In genomic region chr10:60351191-60351853, GRCh38 we compare ENCODE assay signal across 2 cellular contexts.
TF ChIP-seq lines count a peak whose summit lies in the region.

No MANE protein-coding gene starts in this region.

TF ChIP-seq in SK-N-SH, 30 proteins besides CTCF, POLR2A, EP300 and RAD21:
- no peak for TF ChIP-seq REST (IDR thresholded peaks at IDR 0.05; ENCODE audit: low read depth, low read length)
- TF ChIP-seq, protein P1, sequence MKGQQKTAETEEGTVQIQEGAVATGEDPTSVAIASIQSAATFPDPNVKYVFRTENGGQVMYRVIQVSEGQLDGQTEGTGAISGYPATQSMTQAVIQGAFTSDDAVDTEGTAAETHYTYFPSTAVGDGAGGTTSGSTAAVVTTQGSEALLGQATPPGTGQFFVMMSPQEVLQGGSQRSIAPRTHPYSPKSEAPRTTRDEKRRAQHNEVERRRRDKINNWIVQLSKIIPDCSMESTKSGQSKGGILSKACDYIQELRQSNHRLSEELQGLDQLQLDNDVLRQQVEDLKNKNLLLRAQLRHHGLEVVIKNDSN (IDR thresholded peaks at IDR 0.05; ENCODE audit: borderline replicate concordance, low read depth), result no peak
- TF ChIP-seq, protein P2, sequence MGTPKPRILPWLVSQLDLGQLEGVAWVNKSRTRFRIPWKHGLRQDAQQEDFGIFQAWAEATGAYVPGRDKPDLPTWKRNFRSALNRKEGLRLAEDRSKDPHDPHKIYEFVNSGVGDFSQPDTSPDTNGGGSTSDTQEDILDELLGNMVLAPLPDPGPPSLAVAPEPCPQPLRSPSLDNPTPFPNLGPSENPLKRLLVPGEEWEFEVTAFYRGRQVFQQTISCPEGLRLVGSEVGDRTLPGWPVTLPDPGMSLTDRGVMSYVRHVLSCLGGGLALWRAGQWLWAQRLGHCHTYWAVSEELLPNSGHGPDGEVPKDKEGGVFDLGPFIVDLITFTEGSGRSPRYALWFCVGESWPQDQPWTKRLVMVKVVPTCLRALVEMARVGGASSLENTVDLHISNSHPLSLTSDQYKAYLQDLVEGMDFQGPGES (IDR thresholded peaks at IDR 0.05; ENCODE audit: low read depth, low read length), result no peak
- no peak for TF ChIP-seq POLR2AphosphoS5 (IDR thresholded peaks at IDR 0.05; ENCODE audit: low read depth, low read length)
- no peak for TF ChIP-seq SIN3A (IDR thresholded peaks at IDR 0.05; ENCODE audit: borderline replicate concordance, low read depth, low read length)
- no peak for TF ChIP-seq RXRA (IDR thresholded peaks at IDR 0.05; ENCODE audit: borderline replicate concordance, low read depth)
- no peak for TF ChIP-seq FOSL2 (IDR thresholded peaks at IDR 0.05; ENCODE audit: borderline replicate concordance, low read depth)
- TF ChIP-seq NRF1 (IDR thresholded peaks at IDR 0.05; ENCODE audit: low read depth, low read length), result no peak
- TF ChIP-seq MXI1 (IDR thresholded peaks at IDR 0.05; ENCODE audit: low read depth, low read length), result no peak
- no peak for TF ChIP-seq RFX5 (IDR thresholded peaks at IDR 0.05; ENCODE audit: low read length)
- TF ChIP-seq, protein P3, sequence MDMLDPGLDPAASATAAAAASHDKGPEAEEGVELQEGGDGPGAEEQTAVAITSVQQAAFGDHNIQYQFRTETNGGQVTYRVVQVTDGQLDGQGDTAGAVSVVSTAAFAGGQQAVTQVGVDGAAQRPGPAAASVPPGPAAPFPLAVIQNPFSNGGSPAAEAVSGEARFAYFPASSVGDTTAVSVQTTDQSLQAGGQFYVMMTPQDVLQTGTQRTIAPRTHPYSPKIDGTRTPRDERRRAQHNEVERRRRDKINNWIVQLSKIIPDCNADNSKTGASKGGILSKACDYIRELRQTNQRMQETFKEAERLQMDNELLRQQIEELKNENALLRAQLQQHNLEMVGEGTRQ (IDR thresholded peaks at IDR 0.05; ENCODE audit: borderline replicate concordance, low read depth, low read length), result no peak
- no peak for TF ChIP-seq TCF12 (IDR thresholded peaks at IDR 0.05)
- no peak for TF ChIP-seq EZH2phosphoT487 (IDR thresholded peaks at IDR 0.05; ENCODE audit: borderline replicate concordance, low read depth)

TF ChIP-seq in GM23338, 12 proteins besides CTCF, POLR2A, EP300 and RAD21 (continued from another document):
- TF ChIP-seq, protein P4, sequence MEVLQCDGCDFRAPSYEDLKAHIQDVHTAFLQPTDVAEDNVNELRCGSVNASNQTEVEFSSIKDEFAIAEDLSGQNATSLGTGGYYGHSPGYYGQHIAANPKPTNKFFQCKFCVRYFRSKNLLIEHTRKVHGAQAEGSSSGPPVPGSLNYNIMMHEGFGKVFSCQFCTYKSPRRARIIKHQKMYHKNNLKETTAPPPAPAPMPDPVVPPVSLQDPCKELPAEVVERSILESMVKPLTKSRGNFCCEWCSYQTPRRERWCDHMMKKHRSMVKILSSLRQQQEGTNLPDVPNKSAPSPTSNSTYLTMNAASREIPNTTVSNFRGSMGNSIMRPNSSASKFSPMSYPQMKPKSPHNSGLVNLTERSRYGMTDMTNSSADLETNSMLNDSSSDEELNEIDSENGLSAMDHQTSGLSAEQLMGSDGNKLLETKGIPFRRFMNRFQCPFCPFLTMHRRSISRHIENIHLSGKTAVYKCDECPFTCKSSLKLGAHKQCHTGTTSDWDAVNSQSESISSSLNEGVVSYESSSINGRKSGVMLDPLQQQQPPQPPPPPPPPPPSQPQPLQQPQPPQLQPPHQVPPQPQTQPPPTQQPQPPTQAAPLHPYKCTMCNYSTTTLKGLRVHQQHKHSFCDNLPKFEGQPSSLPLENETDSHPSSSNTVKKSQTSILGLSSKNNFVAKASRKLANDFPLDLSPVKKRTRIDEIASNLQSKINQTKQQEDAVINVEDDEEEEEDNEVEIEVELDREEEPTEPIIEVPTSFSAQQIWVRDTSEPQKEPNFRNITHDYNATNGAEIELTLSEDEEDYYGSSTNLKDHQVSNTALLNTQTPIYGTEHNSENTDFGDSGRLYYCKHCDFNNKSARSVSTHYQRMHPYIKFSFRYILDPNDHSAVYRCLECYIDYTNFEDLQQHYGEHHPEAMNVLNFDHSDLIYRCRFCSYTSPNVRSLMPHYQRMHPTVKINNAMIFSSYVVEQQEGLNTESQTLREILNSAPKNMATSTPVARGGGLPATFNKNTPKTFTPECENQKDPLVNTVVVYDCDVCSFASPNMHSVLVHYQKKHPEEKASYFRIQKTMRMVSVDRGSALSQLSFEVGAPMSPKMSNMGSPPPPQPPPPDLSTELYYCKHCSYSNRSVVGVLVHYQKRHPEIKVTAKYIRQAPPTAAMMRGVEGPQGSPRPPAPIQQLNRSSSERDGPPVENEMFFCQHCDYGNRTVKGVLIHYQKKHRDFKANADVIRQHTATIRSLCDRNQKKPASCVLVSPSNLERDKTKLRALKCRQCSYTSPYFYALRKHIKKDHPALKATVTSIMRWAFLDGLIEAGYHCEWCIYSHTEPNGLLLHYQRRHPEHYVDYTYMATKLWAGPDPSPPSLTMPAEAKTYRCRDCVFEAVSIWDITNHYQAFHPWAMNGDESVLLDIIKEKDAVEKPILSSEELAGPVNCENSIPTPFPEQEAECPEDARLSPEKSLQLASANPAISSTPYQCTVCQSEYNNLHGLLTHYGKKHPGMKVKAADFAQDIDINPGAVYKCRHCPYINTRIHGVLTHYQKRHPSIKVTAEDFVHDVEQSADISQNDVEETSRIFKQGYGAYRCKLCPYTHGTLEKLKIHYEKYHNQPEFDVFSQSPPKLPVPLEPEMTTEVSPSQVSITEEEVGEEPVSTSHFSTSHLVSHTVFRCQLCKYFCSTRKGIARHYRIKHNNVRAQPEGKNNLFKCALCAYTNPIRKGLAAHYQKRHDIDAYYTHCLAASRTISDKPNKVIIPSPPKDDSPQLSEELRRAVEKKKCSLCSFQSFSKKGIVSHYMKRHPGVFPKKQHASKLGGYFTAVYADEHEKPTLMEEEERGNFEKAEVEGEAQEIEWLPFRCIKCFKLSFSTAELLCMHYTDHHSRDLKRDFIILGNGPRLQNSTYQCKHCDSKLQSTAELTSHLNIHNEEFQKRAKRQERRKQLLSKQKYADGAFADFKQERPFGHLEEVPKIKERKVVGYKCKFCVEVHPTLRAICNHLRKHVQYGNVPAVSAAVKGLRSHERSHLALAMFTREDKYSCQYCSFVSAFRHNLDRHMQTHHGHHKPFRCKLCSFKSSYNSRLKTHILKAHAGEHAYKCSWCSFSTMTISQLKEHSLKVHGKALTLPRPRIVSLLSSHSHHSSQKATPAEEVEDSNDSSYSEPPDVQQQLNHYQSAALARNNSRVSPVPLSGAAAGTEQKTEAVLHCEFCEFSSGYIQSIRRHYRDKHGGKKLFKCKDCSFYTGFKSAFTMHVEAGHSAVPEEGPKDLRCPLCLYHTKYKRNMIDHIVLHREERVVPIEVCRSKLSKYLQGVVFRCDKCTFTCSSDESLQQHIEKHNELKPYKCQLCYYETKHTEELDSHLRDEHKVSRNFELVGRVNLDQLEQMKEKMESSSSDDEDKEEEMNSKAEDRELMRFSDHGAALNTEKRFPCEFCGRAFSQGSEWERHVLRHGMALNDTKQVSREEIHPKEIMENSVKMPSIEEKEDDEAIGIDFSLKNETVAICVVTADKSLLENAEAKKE (CRISPR knock-in tag; IDR thresholded peaks at IDR 0.05), result no peak
- TF ChIP-seq, protein P5, sequence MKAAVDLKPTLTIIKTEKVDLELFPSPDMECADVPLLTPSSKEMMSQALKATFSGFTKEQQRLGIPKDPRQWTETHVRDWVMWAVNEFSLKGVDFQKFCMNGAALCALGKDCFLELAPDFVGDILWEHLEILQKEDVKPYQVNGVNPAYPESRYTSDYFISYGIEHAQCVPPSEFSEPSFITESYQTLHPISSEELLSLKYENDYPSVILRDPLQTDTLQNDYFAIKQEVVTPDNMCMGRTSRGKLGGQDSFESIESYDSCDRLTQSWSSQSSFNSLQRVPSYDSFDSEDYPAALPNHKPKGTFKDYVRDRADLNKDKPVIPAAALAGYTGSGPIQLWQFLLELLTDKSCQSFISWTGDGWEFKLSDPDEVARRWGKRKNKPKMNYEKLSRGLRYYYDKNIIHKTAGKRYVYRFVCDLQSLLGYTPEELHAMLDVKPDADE (IDR thresholded peaks at IDR 0.05), result no peak
- TF ChIP-seq JUNB (IDR thresholded peaks at IDR 0.05; ENCODE audit: unreplicated experiment), result no peak
- TF ChIP-seq NANOG (IDR thresholded peaks at IDR 0.05; ENCODE audit: borderline replicate concordance), result no peak
- no peak for TF ChIP-seq ZNF114 (CRISPR knock-in tag; IDR thresholded peaks at IDR 0.05)
- TF ChIP-seq EZH2 (IDR thresholded peaks at IDR 0.05; ENCODE audit: low read depth, unreplicated experiment), result no peak
- no peak for TF ChIP-seq STAT1 (IDR thresholded peaks at IDR 0.05; ENCODE audit: unreplicated experiment)
- TF ChIP-seq POLR2AphosphoS5 (IDR thresholded peaks at IDR 0.05; ENCODE audit: low read depth), result no peak
- TF ChIP-seq EZH2phosphoT487 (IDR thresholded peaks at IDR 0.05; ENCODE audit: unreplicated experiment), result no peak
